Comparison of ENCODE assay signal across 10 cellular contexts in genomic region chr22:19287076-19287724, GRCh38. TPM values are rescaled to one million over a fixed set of nuclear protein-coding genes. Genes with fewer than 3 reads are reported as not detected.
DNase-seq lines count a peak whose midpoint lies in the region; ATAC-seq lines count a peak whose summit lies in the region.
"Had no signal": no experiment of that assay in that cellular context is flagged by ENCODE, and none has a peak within 500 bp of the region (broad histone marks: within the 10 kb centered on the region; RNA-seq: fewer than 3 reads in every experiment).

No MANE protein-coding gene starts in this region.

- H3K4me3 ChIP-seq in SJSA1 (no peak overlapping the region), mesenchymal stem cell (ENCODE audit: insufficient read depth in 1 of 2, low read depth in 1 of 2, low read length in 2 of 2) (no peak overlapping the region)
- H3K4me3 ChIP-seq in CD8-positive, alpha-beta memory T cell (ENCODE audit: low read length) = no peak overlapping the region
- H3K4me3 ChIP-seq: transverse colon had no signal

- no peak overlapping the region for H3K4me2 ChIP-seq in mesenchymal stem cell (ENCODE audit: low read length, poor library complexity, severe bottlenecking)

- H3K79me1 ChIP-seq in mesenchymal stem cell (replicated peaks; ENCODE audit: low read length, poor library complexity, severe bottlenecking) = peaks cover 20% of the 10 kb centered on the region

- WGBS in mesenchymal stem cell = 83% methylated on average over 6 of the region's 6 CpGs

- peak overlapping the region; percentile 68 for H3K27ac ChIP-seq in SJSA1
- peak overlapping the region; percentile 5 for H3K27ac ChIP-seq in mesenchymal stem cell (ENCODE audit: low read length, poor library complexity, severe bottlenecking)
- H3K27ac ChIP-seq in CD8-positive, alpha-beta memory T cell (ENCODE audit: low read depth, low read length) = no peak overlapping the region
- H3K27ac ChIP-seq: transverse colon had no signal

- H3K9ac ChIP-seq in mesenchymal stem cell (ENCODE audit: low read length) = no peak overlapping the region

- H3K27me3 ChIP-seq in SJSA1 (replicated peaks) = no peaks in the 10 kb centered on the region
- no peaks in the 10 kb centered on the region for H3K27me3 ChIP-seq in mesenchymal stem cell (ENCODE audit: control insufficient read depth in 1 of 2, insufficient read depth in 1 of 2, low read length in 2 of 2)
- no peaks in the 10 kb centered on the region for H3K27me3 ChIP-seq in CD8-positive, alpha-beta memory T cell (ENCODE audit: insufficient read depth, low read length, poor library complexity, severe bottlenecking)

- DNase-seq in DMS53 treated with DMSO at 0.1 percent for 48 hours (lab: John Stamatoyannopoulos, UW; ENCODE audit: unreplicated experiment) (peak; percentile 21), NCI-H1694 treated with DMSO at 0.1 percent for 48 hours (lab: John Stamatoyannopoulos, UW) (peak; percentile 46), SJSA1 (ENCODE audit: low read depth in 1 of 2, low spot score in 2 of 2) (no peak), mesenchymal stem cell (no peak), HuH-7.5 (ENCODE audit: low spot score) (no peak), DMS114 treated with DMSO at 0.1 percent for 48 hours (lab: John Stamatoyannopoulos, UW; ENCODE audit: unreplicated experiment) (no peak)
- no peak for DNase-seq in CD8-positive, alpha-beta memory T cell
- DNase-seq: stimulated activated CD4-positive, alpha-beta T cell treated with anti-CD3 and anti-CD28 coated beads, Interleukin-2, amount 100 ng/mL, for 48 hours; transverse colon had no signal

- POLR2A ChIA-PET in CD8-positive, alpha-beta memory T cell (lab: Charles Lee) = no interaction called here

- H3K36me3 ChIP-seq in SJSA1 (peaks cover 25% of the 10 kb centered on the region), mesenchymal stem cell (ENCODE audit: control insufficient read depth in 1 of 2, insufficient read depth in 2 of 2, low read depth in 1 of 2, low read length in 2 of 2) (no peaks in the 10 kb centered on the region)
- no peaks in the 10 kb centered on the region for H3K36me3 ChIP-seq in CD8-positive, alpha-beta memory T cell (ENCODE audit: insufficient read depth, low read length)
- H3K36me3 ChIP-seq: transverse colon had no signal

- no peak overlapping the region for H4K91ac ChIP-seq in mesenchymal stem cell (ENCODE audit: low read length)

- peak overlapping the region; percentile 58 for H2AK5ac ChIP-seq in mesenchymal stem cell (ENCODE audit: low read length, severe bottlenecking)

- H3K4me1 ChIP-seq in SJSA1 (replicated peaks) (peaks cover 77% of the 10 kb centered on the region), mesenchymal stem cell (ENCODE audit: control insufficient read depth, insufficient read depth, low read depth, low read length) (peaks cover 17% of the 10 kb centered on the region)
- H3K4me1 ChIP-seq in CD8-positive, alpha-beta memory T cell (ENCODE audit: insufficient read depth, low read length) = peaks cover 10% of the 10 kb centered on the region

- H3K4me3 Mint-ChIP-seq in CD8-positive, alpha-beta memory T cell = peak overlapping the region in 1 of 7 donors; percentile 36

- peaks cover 0 to 3% (median 0%) of the 10 kb centered on the region in 3 donors for H3K36me3 Mint-ChIP-seq in CD8-positive, alpha-beta memory T cell

- no peak overlapping the region for H3K4ac ChIP-seq in mesenchymal stem cell (ENCODE audit: low read depth in 1 of 2, low read length in 2 of 2)

- no peak overlapping the region for H3K14ac ChIP-seq in mesenchymal stem cell (ENCODE audit: low read length in 2 of 2)

- peaks cover 21 to 24% (median 22%) of the 10 kb centered on the region in 3 donors for H3K4me1 Mint-ChIP-seq in CD8-positive, alpha-beta memory T cell

- peaks cover 9 to 25% of the 10 kb centered on the region in 2 donors for H3K27me3 Mint-ChIP-seq in CD8-positive, alpha-beta memory T cell

- H3K18ac ChIP-seq in mesenchymal stem cell (ENCODE audit: low read depth in 1 of 2, low read length in 2 of 2) = no peak overlapping the region

- CTCF ChIA-PET in CD8-positive, alpha-beta memory T cell (lab: Charles Lee) = no interaction called here

- H2BK120ac ChIP-seq in mesenchymal stem cell (ENCODE audit: low read depth, low read length) = no peak overlapping the region

- H3K9me3 ChIP-seq in SJSA1 (replicated peaks) (0 out of 2 replicates have a peak, but pooled peaks cover 3% of the 10 kb centered on the region), mesenchymal stem cell (ENCODE audit: control insufficient read depth, low read length) (no peaks in the 10 kb centered on the region)
- no peaks in the 10 kb centered on the region for H3K9me3 ChIP-seq in CD8-positive, alpha-beta memory T cell (ENCODE audit: low read length)
- H3K9me3 ChIP-seq: transverse colon had no signal

- H4K8ac ChIP-seq in mesenchymal stem cell (ENCODE audit: low read length) = no peak overlapping the region

- no peak overlapping the region for H2BK12ac ChIP-seq in mesenchymal stem cell (ENCODE audit: low read length in 2 of 2)

- H3K9me3 Mint-ChIP-seq in CD8-positive, alpha-beta memory T cell = no peaks in the 10 kb centered on the region

- H2AFZ ChIP-seq in mesenchymal stem cell (ENCODE audit: low read depth, low read length) = no peak overlapping the region

- no peak overlapping the region for H3K23ac ChIP-seq in mesenchymal stem cell (ENCODE audit: low read length in 2 of 2)

- ATAC-seq in HG03378 (IDR thresholded peaks at IDR 0.05; ENCODE audit: unreplicated experiment) = no peak

- H2BK15ac ChIP-seq in mesenchymal stem cell (ENCODE audit: low read depth, poor library complexity, severe bottlenecking) = peak overlapping the region; percentile 96

- no peak overlapping the region for H2BK5ac ChIP-seq in mesenchymal stem cell (ENCODE audit: low read depth, low read length, poor library complexity, severe bottlenecking)

- H3K27ac Mint-ChIP-seq in CD8-positive, alpha-beta memory T cell = no peak overlapping the region

RNA-seq across cellular contexts. Expression of gene CLTCL1, which starts 4.3 kb away (rescaled TPM):
- 7.3 and 17.1 TPM in 2 replicates for total RNA-seq in SJSA1 (2014; rRNA removed; shearing (Covaris generic))
- polyA plus RNA-seq in mesenchymal stem cell (2013, experiment 1 of 2) = 3.2 TPM
- 2.7 TPM for polyA plus RNA-seq in mesenchymal stem cell (2013, experiment 2 of 2)
- under 1 TPM; 0.58 to 0.88 TPM for total RNA-seq in CD8-positive, alpha-beta memory T cell
- polyA plus RNA-seq in CD8-positive, alpha-beta memory T cell = 0.51 TPM

Comparison
In these comparisons a context has a peak if more than half of its experiments do, and no peak if none do; other contexts are left out.
1. DNase-seq: peak in DMS53 treated with DMSO at 0.1 percent for 48 hours (single experiment) and NCI-H1694 treated with DMSO at 0.1 percent for 48 hours (single experiment); none in SJSA1 (0 of 2), mesenchymal stem cell (single experiment), HuH-7.5 (single experiment), DMS114 treated with DMSO at 0.1 percent for 48 hours (single experiment) and CD8-positive, alpha-beta memory T cell (0 of 5).